27 cellular contexts compared by ENCODE assay signal in genomic region chr6:16118825-16119224, GRCh38.
"Had no signal": no experiment of that assay in that cellular context is flagged by ENCODE, and none has a peak within 500 bp of the region (broad histone marks: within the 10 kb centered on the region; RNA-seq: fewer than 3 reads in every experiment).

No MANE protein-coding gene starts in this region.

- H3K4me2 ChIP-seq: hepatocyte had no signal

- H3K9me3 ChIP-seq: esophagus squamous epithelium, gastroesophageal sphincter, heart left ventricle, left lung, lower lobe of right lung, mucosa of descending colon had no signal

- H3K4me1 ChIP-seq: esophagus squamous epithelium, gastroesophageal sphincter, heart left ventricle, left lung, lower lobe of right lung had no signal

- ATAC-seq: effector memory CD8-positive, alpha-beta T cell; esophagus mucosa; gastroesophageal sphincter; heart left ventricle; left cardiac atrium; left lung; left ventricle myocardium superior; lower lobe of right lung; mucosa of descending colon; naive thymus-derived CD8-positive, alpha-beta T cell had no signal

- H2AFZ ChIP-seq: hepatocyte had no signal

- FAIRE-seq: colon, endometrium, frontal cortex, kidney had no signal

- H3K79me2 ChIP-seq: hepatocyte had no signal

- H3K27me3 ChIP-seq: gastroesophageal sphincter, heart left ventricle, hepatocyte, left lung had no signal

- H3K36me3 ChIP-seq: esophagus squamous epithelium, gastroesophageal sphincter, heart left ventricle, left lung, lower lobe of right lung had no signal

- H3K27ac ChIP-seq: coronary artery, epithelial cell of prostate, esophagus squamous epithelium, gastroesophageal sphincter, heart left ventricle, hepatocyte, left lung, lower lobe of right lung had no signal

- DNase-seq: effector CD8-positive, alpha-beta T cell; effector memory CD8-positive, alpha-beta T cell; endodermal cell; erythroblast; esophagus squamous epithelium; foreskin fibroblast; heart left ventricle; hypothalamus; immature natural killer cell; islet precursor cell; kidney; left cardiac atrium; left lung; left ventricle myocardium superior; lower lobe of right lung; mesenchymal stem cell; mucosa of descending colon; naive B cell; naive thymus-derived CD8-positive, alpha-beta T cell had no signal

- H3K4me3 ChIP-seq: coronary artery, esophagus squamous epithelium, gastroesophageal sphincter, heart left ventricle, hepatocyte, left lung, lower lobe of right lung, mucosa of descending colon had no signal
